1 cellular context compared by ENCODE assay signal in genomic region chr20:33352258-33353012, GRCh38.
TF ChIP-seq lines count a peak whose summit lies in the region.

No MANE protein-coding gene starts in this region.

TF ChIP-seq in H1, 55 proteins besides CTCF, POLR2A, EP300 and RAD21 (continued from another document):
- no peak for TF ChIP-seq CBX8 (IDR thresholded peaks at IDR 0.05; ENCODE audit: borderline replicate concordance, low read depth, low read length)
- no peak for TF ChIP-seq EGR1 (IDR thresholded peaks at IDR 0.05; ENCODE audit: borderline replicate concordance, low read depth, low read length)
- no peak for TF ChIP-seq NANOG (IDR thresholded peaks at IDR 0.05; ENCODE audit: insufficient read depth, low read depth, low read length, poor library complexity, severe bottlenecking)
- TF ChIP-seq, protein P1, sequence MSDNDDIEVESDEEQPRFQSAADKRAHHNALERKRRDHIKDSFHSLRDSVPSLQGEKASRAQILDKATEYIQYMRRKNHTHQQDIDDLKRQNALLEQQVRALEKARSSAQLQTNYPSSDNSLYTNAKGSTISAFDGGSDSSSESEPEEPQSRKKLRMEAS (IDR thresholded peaks at IDR 0.05): no peak
- no peak for TF ChIP-seq ZNF274 (IDR thresholded peaks at IDR 0.05; ENCODE audit: borderline replicate concordance, extremely low read depth, low read length)
- no peak for TF ChIP-seq ATF2 (IDR thresholded peaks at IDR 0.05; ENCODE audit: low read length)
- no peak for TF ChIP-seq JUND (IDR thresholded peaks at IDR 0.05; ENCODE audit: low read length)
- no peak for TF ChIP-seq GABPA (IDR thresholded peaks at IDR 0.05; ENCODE audit: borderline replicate concordance, insufficient read depth, low read length)
- no peak for TF ChIP-seq SP2 (IDR thresholded peaks at IDR 0.05; ENCODE audit: low read length)
- TF ChIP-seq TBP (IDR thresholded peaks at IDR 0.05; ENCODE audit: low read depth, low read length): no peak
- no peak for TF ChIP-seq GTF2F1 (IDR thresholded peaks at IDR 0.05; ENCODE audit: borderline replicate concordance, low read depth, low read length)
- TF ChIP-seq NRF1 (IDR thresholded peaks at IDR 0.05; ENCODE audit: low read depth, low read length): no peak
- TF ChIP-seq BACH1 (IDR thresholded peaks at IDR 0.05; ENCODE audit: low read length): no peak
